In the genomic region with DNA sequence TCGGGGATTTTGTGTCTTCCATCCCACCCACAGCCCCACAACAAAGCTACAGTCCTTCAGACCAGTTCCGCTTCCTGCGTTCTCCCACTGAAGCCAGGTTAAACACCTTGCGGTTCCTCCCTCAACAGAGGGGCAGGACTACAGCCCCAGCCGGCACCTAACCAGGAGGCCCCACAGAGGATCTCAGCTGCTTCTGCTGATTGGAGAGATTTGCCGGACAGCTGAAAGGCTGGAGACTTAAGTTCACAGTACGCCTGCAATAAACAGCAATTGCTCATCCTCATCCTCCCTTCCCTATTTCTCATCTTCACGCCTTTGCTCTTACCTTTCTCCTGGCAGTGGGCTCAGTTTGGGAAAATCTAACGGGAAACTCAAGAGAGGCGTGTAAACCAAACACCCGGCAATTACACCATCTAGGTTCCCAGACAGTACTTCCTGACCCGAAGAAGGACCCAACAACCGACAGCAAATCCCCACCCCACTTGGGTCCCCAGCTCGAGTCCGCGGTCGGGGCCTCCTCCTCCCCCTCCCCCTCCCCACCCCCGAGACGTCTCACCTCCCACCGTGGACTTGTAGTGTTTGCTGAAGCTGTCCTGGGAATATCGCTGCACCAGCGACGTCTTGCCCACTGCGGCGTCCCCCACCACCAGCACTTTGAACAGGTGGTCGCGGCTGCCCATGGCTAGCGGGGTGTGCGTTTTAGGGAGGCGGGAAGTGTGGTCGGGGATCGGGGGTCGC, we compare ENCODE assay signal across 8 cellular contexts. TPM values are rescaled to one million over a fixed set of nuclear protein-coding genes. Genes with fewer than 3 reads are reported as not detected.
DNase-seq lines count a peak whose midpoint lies in the region; ATAC-seq, FAIRE-seq and TF ChIP-seq lines count a peak whose summit lies in the region.

No MANE protein-coding gene starts in this region.

- H3K9me2 ChIP-seq in MM.1S (replicated peaks; ENCODE audit: insufficient read depth, low read length), result no peaks in the 10 kb centered on the region

- no peak overlapping the region for H3K27ac ChIP-seq in MM.1S (ENCODE audit: low read length)
- no peak overlapping the region for H3K27ac ChIP-seq in ovary

- DNase-seq in NCI-H146 (lab: John Stamatoyannopoulos, UW) (peak; percentile 46), NCI-H146 treated with DMSO at 0.1 percent for 48 hours (lab: John Stamatoyannopoulos, UW; ENCODE audit: unreplicated experiment) (no peak), MM.1S (no peak), foreskin fibroblast (peak in 1 of 2 donors; percentile 23), ovary (no peak), HTR-8/SVneo (ENCODE audit: insufficient read length, low spot score) (no peak), DMS153 treated with DMSO at 0.1 percent for 48 hours (lab: John Stamatoyannopoulos, UW; ENCODE audit: unreplicated experiment) (no peak)
- peak; percentile 49 to 59 for DNase-seq in activated T-cell treated with anti-CD3 and anti-CD28 coated beads, Interleukin-2, amount 50 U/mL, for 72 hours

- H3K27me3 ChIP-seq in MM.1S (replicated peaks; ENCODE audit: insufficient read depth, low read length) (peaks cover 6% of the 10 kb centered on the region; the same call in 1 of the 2 replicates), ovary (no peaks in the 10 kb centered on the region)

- peak overlapping the region; percentile 90 for H3K27ac Mint-ChIP-seq in activated T-cell treated with anti-CD3 and anti-CD28 coated beads, Interleukin-2, amount 50 U/mL, for 72 hours

- peaks cover 7 to 11% of the 10 kb centered on the region in 2 donors for H3K36me3 Mint-ChIP-seq in activated T-cell treated with anti-CD3 and anti-CD28 coated beads, Interleukin-2, amount 50 U/mL, for 72 hours (ENCODE audit: insufficient read depth in 2 of 2)

- no peaks in the 10 kb centered on the region for H3K79me2 ChIP-seq in MM.1S (ENCODE audit: low read length)

- H3F3A ChIP-seq in MM.1S (ENCODE audit: insufficient read depth, low read length), result peaks cover 12% of the 10 kb centered on the region

- ATAC-seq in activated T-cell treated with anti-CD3 and anti-CD28 coated beads, Interleukin-2, amount 50 U/mL, for 72 hours (replicated peaks in 1 of 2), result peak; percentile 27 to 37

- H3K27me3 Mint-ChIP-seq in activated T-cell treated with anti-CD3 and anti-CD28 coated beads, Interleukin-2, amount 50 U/mL, for 72 hours (ENCODE audit: low read depth), result no peaks in the 10 kb centered on the region

- FAIRE-seq in HTR-8/SVneo (lab: Jason Lieb, UNC), result no peak

- intact Hi-C loops in ovary (cut with DNase I), result no loop called here

- H2AFZ ChIP-seq in MM.1S (ENCODE audit: low read length), result peak overlapping the region; percentile 90

- H3K9me3 Mint-ChIP-seq in activated T-cell treated with anti-CD3 and anti-CD28 coated beads, Interleukin-2, amount 50 U/mL, for 72 hours, result no peaks in the 10 kb centered on the region

- no peaks in the 10 kb centered on the region for H3K9me3 ChIP-seq in MM.1S (replicated peaks; ENCODE audit: insufficient read depth, low read length)
- no peaks in the 10 kb centered on the region for H3K9me3 ChIP-seq in ovary

- TF ChIP-seq EP300 in ovary (IDR thresholded peaks at IDR 0.05), result no peak

- peak overlapping the region; percentile 78 for H3K4me2 ChIP-seq in MM.1S (ENCODE audit: low read depth, low read length)

- H4K20me1 ChIP-seq in MM.1S (ENCODE audit: insufficient read depth, low read length), result no peaks in the 10 kb centered on the region

- TF ChIP-seq POLR2A in ovary (IDR thresholded peaks at IDR 0.05), result no peak

- peaks cover 11% of the 10 kb centered on the region; the same call in 1 of the 2 replicates for H3K4me1 ChIP-seq in MM.1S (ENCODE audit: low read length)
- peaks cover 5% of the 10 kb centered on the region for H3K4me1 ChIP-seq in ovary (ENCODE audit: insufficient read depth)

- H3K4me3 ChIP-seq in MM.1S (ENCODE audit: low read length), result peak overlapping the region; percentile 79
- peak overlapping the region; percentile 78 to 83 for H3K4me3 ChIP-seq in foreskin fibroblast (ENCODE audit: low read depth in 1 of 2, low read length in 2 of 2)
- H3K4me3 ChIP-seq in ovary, result peak overlapping the region; percentile 92

- H3K36me3 ChIP-seq in MM.1S (replicated peaks; ENCODE audit: insufficient read depth, low read length), result no peaks in the 10 kb centered on the region
- no peaks in the 10 kb centered on the region for H3K36me3 ChIP-seq in ovary

- H3K4me3 Mint-ChIP-seq in activated T-cell treated with anti-CD3 and anti-CD28 coated beads, Interleukin-2, amount 50 U/mL, for 72 hours, result peak overlapping the region; percentile 85 to 98

- H3K9ac ChIP-seq in MM.1S (ENCODE audit: low read length), result peak overlapping the region; percentile 63

- peaks cover 58% of the 10 kb centered on the region for H3K4me1 Mint-ChIP-seq in activated T-cell treated with anti-CD3 and anti-CD28 coated beads, Interleukin-2, amount 50 U/mL, for 72 hours (ENCODE audit: low read depth)

- TF ChIP-seq CTCF in MM.1S (IDR thresholded peaks at IDR 0.05; ENCODE audit: low read length), result no peak
- no peak for TF ChIP-seq CTCF in foreskin fibroblast (IDR thresholded peaks at IDR 0.05; ENCODE audit: low read depth, low read length)
- no peak for TF ChIP-seq CTCF in ovary (IDR thresholded peaks at IDR 0.05)

- 11 to 22% (median 14%) methylated on average over 23 to 33 of the region's 33 CpGs for WGBS in ovary, 3 donors

RNA-seq across cellular contexts. Expression of gene RAB29, which starts 0.8 kb away (rescaled TPM):
- 10 to 100 TPM; 41.5 to 60.5 TPM for total RNA-seq in activated T-cell treated with anti-CD3 and anti-CD28 coated beads, Interleukin-2, amount 50 U/mL, for 72 hours
- total RNA-seq in ovary, result 10 to 100 TPM in 4 of 7 donors, 1 to 10 TPM in 3; 7.2 to 16.1 (median 10.1) TPM
- polyA plus RNA-seq in ovary, result 10 to 100 TPM in 1 of 2 donors, 1 to 10 TPM in 1; 8.3 to 16.4 TPM

RNA-seq across cellular contexts. Expression of gene NUCKS1, which starts 24.5 kb away (rescaled TPM):
- total RNA-seq in activated T-cell treated with anti-CD3 and anti-CD28 coated beads, Interleukin-2, amount 50 U/mL, for 72 hours, result 100 to 1,000 TPM; 192 to 257 TPM
- 100 to 1,000 TPM; 104 to 335 (median 244) TPM for total RNA-seq in ovary
- 100 to 1,000 TPM in 1 of 2 donors, 10 to 100 TPM in 1; 79.4 to 150 TPM for polyA plus RNA-seq in ovary

RNA-seq across cellular contexts. Expression of gene SLC41A1, which starts 38.6 kb away (rescaled TPM):
- 10 to 100 TPM; 23.0 to 23.7 TPM for total RNA-seq in activated T-cell treated with anti-CD3 and anti-CD28 coated beads, Interleukin-2, amount 50 U/mL, for 72 hours
- total RNA-seq in ovary, result 10 to 100 TPM; 12.5 to 45.0 (median 33.5) TPM
- polyA plus RNA-seq in ovary, result 10 to 100 TPM; 17.8 to 75.9 TPM

Comparison
In these comparisons a context has a peak if more than half of its experiments do, and no peak if none do; other contexts are left out.
1. DNase-seq: peak in NCI-H146 (single experiment) and activated T-cell treated with anti-CD3 and anti-CD28 coated beads, Interleukin-2, amount 50 U/mL, for 72 hours (2 of 2); none in NCI-H146 treated with DMSO at 0.1 percent for 48 hours (single experiment), MM.1S (single experiment), ovary (0 of 5), HTR-8/SVneo (single experiment) and DMS153 treated with DMSO at 0.1 percent for 48 hours (single experiment).
2. Peak in every context shown above with its lines, with median percentiles within 50 percentile points of each other: H3K4me3 ChIP-seq.